Comparison of ENCODE assay signal across 14 cellular contexts in the genomic region with DNA sequence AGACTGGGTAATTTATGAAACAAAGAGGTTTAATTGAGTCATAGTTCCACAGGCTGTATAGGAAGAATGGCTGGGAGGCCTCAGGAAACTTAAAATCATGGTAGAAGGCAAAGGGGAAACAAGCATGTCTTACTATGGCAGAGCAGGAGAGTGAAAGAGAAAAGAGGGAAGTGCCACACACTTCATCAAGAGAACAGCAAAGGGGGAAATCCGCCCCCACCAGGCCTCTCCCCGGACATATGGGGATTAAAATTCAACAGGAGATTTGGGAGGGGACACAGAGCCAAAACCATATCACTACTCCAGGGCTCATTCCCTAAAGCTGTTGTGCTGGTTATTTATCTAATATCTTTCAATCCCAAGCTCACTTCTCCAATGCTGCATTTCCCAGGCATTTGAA. TPM values are rescaled to one million over a fixed set of nuclear protein-coding genes. Genes with fewer than 3 reads are reported as not detected.
DNase-seq lines count a peak whose midpoint lies in the region; ATAC-seq and TF ChIP-seq lines count a peak whose summit lies in the region.
"Had no signal": no experiment of that assay in that cellular context is flagged by ENCODE, and none has a peak within 500 bp of the region (broad histone marks: within the 10 kb centered on the region; RNA-seq: fewer than 3 reads in every experiment).

No MANE protein-coding gene starts in this region.

- H4K20me1 ChIP-seq in Karpas-422 (ENCODE audit: insufficient read depth, low read depth, low read length): no peaks in the 10 kb centered on the region
- H4K20me1 ChIP-seq in OCI-LY3 (ENCODE audit: insufficient read depth, low read length): no peaks in the 10 kb centered on the region

- H3K56ac ChIP-seq in mesendoderm (ENCODE audit: low read length): no peak overlapping the region

- TF ChIP-seq CTCF in OCI-LY3 (IDR thresholded peaks at IDR 0.05; ENCODE audit: low read depth, low read length): no peak

- no peak overlapping the region for H3K18ac ChIP-seq in mesendoderm (ENCODE audit: low read length)

- H2BK15ac ChIP-seq in mesendoderm (replicated peaks; ENCODE audit: low read depth): no peak overlapping the region

- H3K79me1 ChIP-seq in mesendoderm (ENCODE audit: low read length): no peaks in the 10 kb centered on the region

- no peaks in the 10 kb centered on the region for H3K9me2 ChIP-seq in Karpas-422 (replicated peaks; ENCODE audit: insufficient read depth, low read length)

- H3K9ac ChIP-seq in Karpas-422 (ENCODE audit: low read length) (no peak overlapping the region), OCI-LY3 (ENCODE audit: low read length) (no peak overlapping the region), mesendoderm (ENCODE audit: low read length) (no peak overlapping the region)

- H3K4me1 ChIP-seq in Karpas-422 (ENCODE audit: low read length) (peaks cover 21% of the 10 kb centered on the region), OCI-LY3 (ENCODE audit: low read length) (peaks cover 11% of the 10 kb centered on the region), mesendoderm (ENCODE audit: control insufficient read depth, low read depth, low read length) (no peaks in the 10 kb centered on the region)
- H3K4me1 ChIP-seq: Caco-2 had no signal

- H3K27me3 ChIP-seq in Karpas-422 (ENCODE audit: low read length) (no peaks in the 10 kb centered on the region), OCI-LY3 (ENCODE audit: low read depth, low read length) (no peaks in the 10 kb centered on the region), mesendoderm (ENCODE audit: insufficient read depth, low read length, poor library complexity) (no peaks in the 10 kb centered on the region)

- no peak overlapping the region for H2BK5ac ChIP-seq in mesendoderm (ENCODE audit: low read length)

- H2AK5ac ChIP-seq in mesendoderm (ENCODE audit: low read length): no peak overlapping the region

- H3K9me3 ChIP-seq in Karpas-422 (ENCODE audit: low read length) (no peaks in the 10 kb centered on the region), OCI-LY3 (ENCODE audit: insufficient read depth, low read length) (no peaks in the 10 kb centered on the region)
- H3K9me3 ChIP-seq: Caco-2 had no signal

- H4K5ac ChIP-seq in mesendoderm (ENCODE audit: low read length): no peak overlapping the region

- no peak for ATAC-seq in GM18519 (IDR thresholded peaks at IDR 0.05; ENCODE audit: low FRiP score, unreplicated experiment)
- ATAC-seq: GM23338, HCT116, T-helper 17 cell had no signal

- H3K36me3 ChIP-seq in Karpas-422 (ENCODE audit: insufficient read depth, low read length): no peaks in the 10 kb centered on the region
- no peaks in the 10 kb centered on the region for H3K36me3 ChIP-seq in OCI-LY3 (replicated peaks; ENCODE audit: low read depth, low read length)
- no peaks in the 10 kb centered on the region for H3K36me3 ChIP-seq in mesendoderm (ENCODE audit: control insufficient read depth, insufficient read depth, low read length)

- no CpG with 5 or more reads among the region's 2 CpGs for WGBS in mesendoderm (ENCODE audit: extremely low coverage, insufficient coverage, low lambda C conversion rate)

- H2AFZ ChIP-seq in Karpas-422 (ENCODE audit: low read length) (no peak overlapping the region), OCI-LY3 (ENCODE audit: low read depth, low read length) (no peak overlapping the region)
- H2AFZ ChIP-seq: GM23338 had no signal

- no peak overlapping the region for H3K4ac ChIP-seq in mesendoderm (ENCODE audit: low read depth, low read length)

- no peak overlapping the region for H3K23ac ChIP-seq in mesendoderm (ENCODE audit: low read length)

- H3K4me3 ChIP-seq in Karpas-422 (ENCODE audit: low read length): no peak overlapping the region
- H3K4me3 ChIP-seq in OCI-LY3 (ENCODE audit: low read length): no peak overlapping the region
- H3K4me3 ChIP-seq in mesendoderm (ENCODE audit: low read length): no peak overlapping the region
- H3K4me3 ChIP-seq: GM23338 had no signal

- no peak overlapping the region for H4K8ac ChIP-seq in mesendoderm (ENCODE audit: low read depth, low read length)

- H2BK120ac ChIP-seq in mesendoderm (ENCODE audit: low read depth, low read length): peak overlapping the region; percentile 68

- H3K27ac ChIP-seq in Karpas-422 (ENCODE audit: low read length) (no peak overlapping the region), OCI-LY3 (ENCODE audit: low read length) (no peak overlapping the region), mesendoderm (ENCODE audit: low read depth, low read length) (no peak overlapping the region)

- H3K4me2 ChIP-seq in Karpas-422 (ENCODE audit: low read depth, low read length, poor library complexity, severe bottlenecking) (no peak overlapping the region), OCI-LY3 (ENCODE audit: low read length) (peak overlapping the region; percentile 22), mesendoderm (ENCODE audit: low read length) (no peak overlapping the region)
- H3K4me2 ChIP-seq: GM23338 had no signal

- DNase-seq in CD1c-positive myeloid dendritic cell (ENCODE audit: extremely low spot score) (peak; percentile 24), Karpas-422 (peak; percentile 48), mesendoderm (no peak), DMS53 (lab: John Stamatoyannopoulos, UW) (no peak)
- no peak for DNase-seq in activated CD4-positive, CD25-positive, alpha-beta regulatory T cell (lab: John Stamatoyannopoulos, UW)
- DNase-seq: Caco-2, NCI-H187 treated with DMSO at 0.1 percent for 48 hours, NCI-H69, SHP77, T-helper 17 cell had no signal

- H3K79me2 ChIP-seq in Karpas-422 (ENCODE audit: low read length) (no peaks in the 10 kb centered on the region), OCI-LY3 (ENCODE audit: low read length) (no peaks in the 10 kb centered on the region), mesendoderm (ENCODE audit: control insufficient read depth, insufficient read depth, low read length) (no peaks in the 10 kb centered on the region)

RNA-seq across cellular contexts. Expression of a gene that starts 50.2 kb away (rescaled TPM):
- 189 and 364 TPM in 2 replicates for total RNA-seq in Karpas-422 (2014; rRNA removed; shearing (Covaris generic); ENCODE audit: low replicate concordance)
- 12.1 TPM for polyA plus RNA-seq in mesendoderm (2013, experiment 1 of 2)
- polyA plus RNA-seq in mesendoderm (2013, experiment 2 of 2): 11.5 TPM

Comparison
In these comparisons a context has a peak if more than half of its experiments do, and no peak if none do; other contexts are left out.
1. DNase-seq: peak in CD1c-positive myeloid dendritic cell (single experiment) and Karpas-422 (single experiment); none in mesendoderm (single experiment), activated CD4-positive, CD25-positive, alpha-beta regulatory T cell (0 of 4) and DMS53 (single experiment).